18 cellular contexts compared by ENCODE assay signal in the genomic region with DNA sequence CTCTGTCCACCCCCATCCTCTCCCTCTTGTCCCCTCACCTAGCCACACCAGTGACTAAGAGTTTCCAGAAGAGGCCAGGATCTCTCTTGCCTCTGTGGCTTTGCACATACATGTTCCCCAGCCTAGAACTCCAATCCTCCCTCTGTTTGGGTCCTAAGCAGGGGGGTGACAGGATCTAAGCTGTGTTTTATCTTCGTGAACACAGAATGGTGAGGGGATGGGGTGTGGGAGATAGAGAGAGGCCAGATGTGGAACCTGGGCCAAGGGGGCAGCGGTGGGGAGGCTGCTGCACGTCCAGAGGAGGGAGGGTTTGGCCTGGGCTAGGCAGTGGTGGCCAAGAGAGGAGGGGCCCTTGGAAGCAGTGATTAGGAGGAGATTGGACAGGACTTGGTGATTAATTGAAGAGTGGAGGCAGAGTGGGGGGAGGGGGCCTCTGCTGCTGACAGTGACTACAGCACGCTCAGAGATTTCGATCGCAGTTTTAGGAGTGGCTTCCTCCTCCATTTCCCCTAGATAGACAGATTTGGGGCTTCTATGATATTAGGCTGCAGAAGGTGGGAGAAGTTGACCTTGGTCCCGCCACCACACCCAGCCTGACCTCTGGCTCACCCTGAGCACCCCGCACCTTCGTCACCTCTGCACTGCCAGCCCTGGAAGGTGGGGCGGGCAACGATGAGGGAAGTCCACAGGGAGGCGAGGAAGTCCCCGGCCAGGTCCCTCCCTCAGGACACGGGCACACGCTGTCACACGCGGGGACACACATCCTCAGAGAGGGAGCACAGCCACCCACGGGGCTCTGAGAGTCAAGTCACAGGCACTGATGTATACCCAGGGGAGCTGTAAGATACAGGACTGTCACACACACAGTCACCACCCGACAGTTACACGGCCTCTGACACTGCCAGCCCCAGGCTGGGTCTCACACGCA. TPM values are rescaled to one million over a fixed set of nuclear protein-coding genes. Genes with fewer than 3 reads are reported as not detected.
DNase-seq lines count a peak whose midpoint lies in the region; ATAC-seq and TF ChIP-seq lines count a peak whose summit lies in the region.
"Had no signal": no experiment of that assay in that cellular context is flagged by ENCODE, and none has a peak within 500 bp of the region (broad histone marks: within the 10 kb centered on the region; RNA-seq: fewer than 3 reads in every experiment).

No MANE protein-coding gene starts in this region.

- H3K36me3 Mint-ChIP-seq in natural killer cell treated with Interleukin-12 subunit alpha and Interleukin-12 subunit beta and Interleukin-15 and Interleukin-18, amount 100 ng/mL, for 72 hours: no peaks in the 10 kb centered on the region

- H3K9me3 ChIP-seq in cardiac muscle cell (ENCODE audit: low read depth): no peaks in the 10 kb centered on the region
- no peaks in the 10 kb centered on the region for H3K9me3 ChIP-seq in right atrium auricular region
- H3K9me3 ChIP-seq: SJSA1, suprapubic skin had no signal

- H3K27me3 ChIP-seq in cardiac muscle cell (no peaks in the 10 kb centered on the region), right atrium auricular region (no peaks in the 10 kb centered on the region)
- H3K27me3 ChIP-seq: foreskin keratinocyte, SJSA1 had no signal

- no peak overlapping the region for H3K4me3 ChIP-seq in cardiac muscle cell
- no peak overlapping the region for H3K4me3 ChIP-seq in right atrium auricular region
- H3K4me3 ChIP-seq: SJSA1, suprapubic skin had no signal

- peaks cover 2 to 15% of the 10 kb centered on the region in 2 donors for H3K27me3 Mint-ChIP-seq in natural killer cell treated with Interleukin-12 subunit alpha and Interleukin-12 subunit beta and Interleukin-15 and Interleukin-18, amount 100 ng/mL, for 72 hours

- no peak overlapping the region for H3K27ac Mint-ChIP-seq in natural killer cell treated with Interleukin-12 subunit alpha and Interleukin-12 subunit beta and Interleukin-15 and Interleukin-18, amount 100 ng/mL, for 72 hours

- H3K36me3 ChIP-seq in cardiac muscle cell: no peaks in the 10 kb centered on the region
- H3K36me3 ChIP-seq in right atrium auricular region: no peaks in the 10 kb centered on the region
- H3K36me3 ChIP-seq: SJSA1, suprapubic skin had no signal

- ATAC-seq in natural killer cell treated with Interleukin-12 subunit alpha and Interleukin-12 subunit beta and Interleukin-15 and Interleukin-18, amount 100 ng/mL, for 72 hours: peak; percentile 11 to 50
- ATAC-seq in GM21526 (IDR thresholded peaks at IDR 0.05; ENCODE audit: low FRiP score, unreplicated experiment): no peak
- ATAC-seq: foreskin keratinocyte, HepG2 had no signal

- H3K27ac ChIP-seq in cardiac muscle cell (peak overlapping the region; percentile 85), right atrium auricular region (no peak overlapping the region), caudate nucleus (ENCODE audit: low read depth, low read length) (peak overlapping the region; percentile 26)
- H3K27ac ChIP-seq: foreskin keratinocyte, SJSA1, suprapubic skin had no signal

- DNase-seq in cardiac muscle cell (ENCODE audit: low read depth in 1 of 2, low spot score in 1 of 2): peak in 1 of 2 donors; percentile 49
- no peak for DNase-seq in right atrium auricular region (ENCODE audit: low spot score)
- peak in 8 of 61 donors; percentile 26 to 79 (median 50) for DNase-seq in caudate nucleus (lab: John Stamatoyannopoulos, UW)
- no peak for DNase-seq in natural killer cell treated with Interleukin-12 subunit alpha and Interleukin-12 subunit beta and Interleukin-15 and Interleukin-18, amount 100 ng/mL, for 72 hours (ENCODE audit: low spot score)
- no peak for DNase-seq in kidney tubule cell (ENCODE audit: low spot score)
- DNase-seq in COLO829 (ENCODE audit: low spot score): no peak
- DNase-seq in T1000 (lab: John Stamatoyannopoulos, UW): no peak
- DNase-seq: activated CD8-positive, alpha-beta memory T cell treated with anti-CD3 and anti-CD28 coated beads for 24 hours; activated gamma-delta T cell; foreskin keratinocyte; HCEC 1CT; NCI-H1048; NCI-H2171; occipital lobe had no signal

- no peaks in the 10 kb centered on the region for H3K4me1 Mint-ChIP-seq in natural killer cell treated with Interleukin-12 subunit alpha and Interleukin-12 subunit beta and Interleukin-15 and Interleukin-18, amount 100 ng/mL, for 72 hours (ENCODE audit: low read depth in 2 of 2)

- H3K4me1 ChIP-seq in cardiac muscle cell (ENCODE audit: low read depth): peaks cover 31% of the 10 kb centered on the region
- H3K4me1 ChIP-seq in right atrium auricular region: peaks cover 0 to 20% of the 10 kb centered on the region in 2 donors
- H3K4me1 ChIP-seq: foreskin keratinocyte had no signal

- TF ChIP-seq CTCF in cardiac muscle cell (IDR thresholded peaks at IDR 0.05; ENCODE audit: low read depth, low read length): no peak
- TF ChIP-seq CTCF in right atrium auricular region (IDR thresholded peaks at IDR 0.05): no peak

- H3K9me3 Mint-ChIP-seq in natural killer cell treated with Interleukin-12 subunit alpha and Interleukin-12 subunit beta and Interleukin-15 and Interleukin-18, amount 100 ng/mL, for 72 hours: no peaks in the 10 kb centered on the region

- no peak overlapping the region for H3K4me3 Mint-ChIP-seq in natural killer cell treated with Interleukin-12 subunit alpha and Interleukin-12 subunit beta and Interleukin-15 and Interleukin-18, amount 100 ng/mL, for 72 hours

RNA-seq across cellular contexts. Expression of gene ADGRB2, which starts 17.3 kb away (rescaled TPM):
- total RNA-seq in cardiac muscle cell (203 and 309 TPM in 2 replicates), right atrium auricular region (10 to 100 TPM; 14.4 to 19.1 TPM)
- polyA plus RNA-seq in cardiac muscle cell: 95.0 and 109 TPM in 2 replicates
- 1 to 10 TPM in 1 of 2 donors, not detected in 1; 1.2 TPM for total RNA-seq in natural killer cell treated with Interleukin-12 subunit alpha and Interleukin-12 subunit beta and Interleukin-15 and Interleukin-18, amount 100 ng/mL, for 72 hours

RNA-seq across cellular contexts. Expression of gene SPOCD1, which starts 34.4 kb away (rescaled TPM):
- 1.4 and 7.3 TPM in 2 replicates for total RNA-seq in cardiac muscle cell
- 1.4 and 2.1 TPM in 2 replicates for polyA plus RNA-seq in cardiac muscle cell
- under 1 TPM in 1 of 2 donors, not detected in 1; 0.43 TPM for total RNA-seq in right atrium auricular region
- total RNA-seq in natural killer cell treated with Interleukin-12 subunit alpha and Interleukin-12 subunit beta and Interleukin-15 and Interleukin-18, amount 100 ng/mL, for 72 hours: not detected
- total RNA-seq: occipital lobe had no signal

Comparison
In these comparisons a context has a peak if more than half of its experiments do, and no peak if none do; other contexts are left out.
1. H3K27ac ChIP-seq: peak in cardiac muscle cell (single experiment) and caudate nucleus (single experiment); none in right atrium auricular region (0 of 2).
2. RNA of gene ADGRB2, which starts 17.3 kb away (total RNA-seq): 203 to 309 TPM in cardiac muscle cell; 14.4 to 19.1 TPM in right atrium auricular region and 1.2 TPM in natural killer cell treated with Interleukin-12 subunit alpha and Interleukin-12 subunit beta and Interleukin-15 and Interleukin-18, amount 100 ng/mL, for 72 hours; every median in the first group is over 10 times any median in the second.